8 cellular contexts compared by ENCODE assay signal in the genomic region with DNA sequence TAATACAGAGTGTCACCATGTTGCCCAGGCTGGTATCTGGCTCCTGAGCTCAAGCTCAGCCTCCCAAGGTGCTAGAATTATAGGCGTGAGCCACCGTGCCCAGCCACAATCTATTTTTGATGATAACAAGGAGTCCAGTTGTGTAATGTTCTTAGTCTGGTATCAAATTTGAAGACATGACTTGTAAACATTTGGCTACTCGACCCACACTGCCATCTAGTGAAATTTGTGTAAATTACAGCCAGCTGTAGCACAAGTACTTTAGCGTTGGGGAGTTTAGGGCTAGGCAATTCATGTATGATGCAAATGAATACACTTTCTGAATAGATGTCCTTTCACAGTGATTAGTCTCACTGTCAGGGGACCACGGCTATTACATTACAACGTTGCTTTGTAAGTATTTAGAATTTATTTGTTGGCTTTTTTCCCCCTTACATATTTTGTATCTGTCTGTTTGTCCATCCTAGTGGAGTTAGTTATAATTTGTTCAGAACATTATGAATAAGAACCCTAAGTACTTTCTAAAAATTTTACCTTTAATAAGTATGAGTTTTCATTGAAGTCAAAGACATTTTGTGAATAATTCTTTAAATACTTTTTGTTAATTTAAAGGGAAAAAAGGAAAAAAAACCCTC.
DNase-seq lines count a peak whose midpoint lies in the region; ATAC-seq and TF ChIP-seq lines count a peak whose summit lies in the region.

No MANE protein-coding gene starts in this region.

- H4K12ac ChIP-seq in trophoblast cell (ENCODE audit: low read depth, low read length): no peak overlapping the region

- H3K23ac ChIP-seq in trophoblast cell (ENCODE audit: low read length): no peak overlapping the region

- no peak overlapping the region for H3K27ac ChIP-seq in RWPE2 (ENCODE audit: poor library complexity, severe bottlenecking)
- no peak overlapping the region for H3K27ac ChIP-seq in trophoblast cell (ENCODE audit: low read depth, low read length)

- H3K79me2 ChIP-seq in Loucy (ENCODE audit: insufficient read depth, low read length): no peaks in the 10 kb centered on the region
- no peaks in the 10 kb centered on the region for H3K79me2 ChIP-seq in trophoblast cell (ENCODE audit: control insufficient read depth, insufficient read depth, low read length, poor library complexity)

- no peak overlapping the region for H4K8ac ChIP-seq in trophoblast cell (ENCODE audit: low read depth, low read length)

- no peaks in the 10 kb centered on the region for H3K36me3 ChIP-seq in Loucy (ENCODE audit: insufficient read depth, low read length)
- H3K36me3 ChIP-seq in RWPE2 (ENCODE audit: low read depth): no peaks in the 10 kb centered on the region
- H3K36me3 ChIP-seq in trophoblast cell (ENCODE audit: control insufficient read depth in 1 of 2, insufficient read depth in 2 of 2, low read length in 2 of 2): no peaks in the 10 kb centered on the region

- H2AK5ac ChIP-seq in trophoblast cell (ENCODE audit: low read length): no peak overlapping the region

- H4K91ac ChIP-seq in trophoblast cell (ENCODE audit: low read depth, low read length): no peak overlapping the region

- peak; percentile 71 for ATAC-seq in RWPE2 (ENCODE audit: low read depth)

- H2AFZ ChIP-seq in Loucy (ENCODE audit: low read length) (no peak overlapping the region), trophoblast cell (ENCODE audit: insufficient read depth, low read length, poor library complexity) (no peak overlapping the region)

- H4K20me1 ChIP-seq in Loucy (ENCODE audit: insufficient read depth, low read length, poor library complexity, severe bottlenecking): no peaks in the 10 kb centered on the region

- no peaks in the 10 kb centered on the region for H3F3A ChIP-seq in Loucy (ENCODE audit: low read depth)

- no peak overlapping the region for H3K18ac ChIP-seq in trophoblast cell (ENCODE audit: low read length)

- DNase-seq in GM10266 (ENCODE audit: extremely low spot score) (peak; percentile 47), HCEC 1CT (peak; percentile 59), RWPE2 (ENCODE audit: low spot score) (no peak), germinal center (ENCODE audit: low spot score) (peak; percentile 26), trophoblast cell (peak; percentile 70 to 93), cortex of kidney (lab: John Stamatoyannopoulos, UW) (no peak)
- DNase-seq in activated effector memory CD4-positive, alpha-beta T cell treated with anti-CD3 and anti-CD28 coated beads, Interleukin-2, amount 50 U/mL, for 16 hours: peak; percentile 70

- H2BK120ac ChIP-seq in trophoblast cell (ENCODE audit: insufficient read depth, low read length, poor library complexity): no peak overlapping the region

- no peaks in the 10 kb centered on the region for H3K79me1 ChIP-seq in trophoblast cell (ENCODE audit: low read length)

- no peak overlapping the region for H3K4ac ChIP-seq in trophoblast cell (ENCODE audit: low read depth, low read length)

- H2BK5ac ChIP-seq in trophoblast cell (ENCODE audit: low read depth, low read length, poor library complexity): no peak overlapping the region

- no peak overlapping the region for H3K14ac ChIP-seq in trophoblast cell (ENCODE audit: low read length)

- H3K9ac ChIP-seq in Loucy (ENCODE audit: low read depth, low read length, poor library complexity, severe bottlenecking) (no peak overlapping the region), trophoblast cell (ENCODE audit: low read length) (no peak overlapping the region)

- H3K4me3 ChIP-seq in Loucy (ENCODE audit: low read length, poor library complexity, severe bottlenecking): no peak overlapping the region
- no peak overlapping the region for H3K4me3 ChIP-seq in RWPE2 (ENCODE audit: severe bottlenecking)
- no peak overlapping the region for H3K4me3 ChIP-seq in trophoblast cell (ENCODE audit: low read depth, low read length)

- no CpG with 5 or more reads among the region's 6 CpGs for WGBS in trophoblast cell (ENCODE audit: extremely low coverage, insufficient coverage, insufficient read length)

- H3K27me3 ChIP-seq in Loucy (ENCODE audit: insufficient read depth, low read length, poor library complexity, severe bottlenecking) (no peaks in the 10 kb centered on the region), RWPE2 (ENCODE audit: insufficient read depth, poor library complexity, severe bottlenecking) (peaks cover 8% of the 10 kb centered on the region), trophoblast cell (ENCODE audit: insufficient read depth, low read length) (no peaks in the 10 kb centered on the region)

- H3K4me1 ChIP-seq in Loucy (ENCODE audit: insufficient read depth, low read length, poor library complexity, severe bottlenecking) (no peaks in the 10 kb centered on the region), RWPE2 (ENCODE audit: insufficient read depth, poor library complexity, severe bottlenecking) (peaks cover 6% of the 10 kb centered on the region), trophoblast cell (ENCODE audit: control insufficient read depth in 1 of 2, insufficient read depth in 2 of 2, low read length in 2 of 2) (no peaks in the 10 kb centered on the region)

- no peak overlapping the region for H3K4me2 ChIP-seq in Loucy (ENCODE audit: low read depth, low read length, poor library complexity, severe bottlenecking)
- H3K4me2 ChIP-seq in trophoblast cell (ENCODE audit: low read length): no peak overlapping the region

- no peak overlapping the region for H2BK12ac ChIP-seq in trophoblast cell (ENCODE audit: low read length)

- no peaks in the 10 kb centered on the region for H3K9me2 ChIP-seq in Loucy (replicated peaks; ENCODE audit: low read depth, low read length)

- TF ChIP-seq CTCF in GM10266 (IDR thresholded peaks at IDR 0.05; ENCODE audit: control insufficient read depth, insufficient read depth, low read depth, missing control alignments) (peak; percentile 78), Loucy (conservative IDR thresholded peaks at IDR 0.05; ENCODE audit: low read length) (peak; percentile 86), RWPE2 (IDR thresholded peaks at IDR 0.05; ENCODE audit: poor library complexity, severe bottlenecking) (peak; percentile 91)

- H3K9me3 ChIP-seq in Loucy (ENCODE audit: insufficient read depth, low read depth, low read length): no peaks in the 10 kb centered on the region
- no peaks in the 10 kb centered on the region for H3K9me3 ChIP-seq in RWPE2 (ENCODE audit: severe bottlenecking)
- H3K9me3 ChIP-seq in trophoblast cell (ENCODE audit: insufficient read depth, low read depth, low read length): no peaks in the 10 kb centered on the region

Comparison
In these comparisons a context has a peak if more than half of its experiments do, and no peak if none do; other contexts are left out.
1. DNase-seq: peak in GM10266 (single experiment), HCEC 1CT (single experiment), activated effector memory CD4-positive, alpha-beta T cell treated with anti-CD3 and anti-CD28 coated beads, Interleukin-2, amount 50 U/mL, for 16 hours (single experiment), germinal center (single experiment) and trophoblast cell (2 of 2); none in RWPE2 (single experiment) and cortex of kidney (single experiment).
2. Peak in every context shown above with its lines, with median percentiles within 50 percentile points of each other: CTCF ChIP-seq.